In genomic region chr5:50537534-50537933, GRCh38 we compare ENCODE assay signal across 8 cellular contexts.
DNase-seq lines count a peak whose midpoint lies in the region; ATAC-seq, FAIRE-seq and TF ChIP-seq lines count a peak whose summit lies in the region.
"Not testable (repeated sequence)": the region's sequence is repeated elsewhere in the genome, so short reads cannot be mapped to it uniquely, and the experiment has no call there.

No MANE protein-coding gene starts in this region.

- FAIRE-seq in GM19239 (lab: Jason Lieb, UNC) = peak; percentile 89

- not testable (repeated sequence) for H3K27ac Mint-ChIP-seq in activated CD8-positive, alpha-beta T cell treated with anti-CD3 and anti-CD28 coated beads for 36 hours; stimulated activated naive B cell treated with anti-CD40 and anti-IgM and Interleukin-4, amounts not matched to agents 10 μg/mL and 1 μg/mL and 100 μg/mL, for 72 hours

- not testable (repeated sequence) for H3K27me3 Mint-ChIP-seq in activated CD8-positive, alpha-beta T cell treated with anti-CD3 and anti-CD28 coated beads for 36 hours; stimulated activated naive B cell treated with anti-CD40 and anti-IgM and Interleukin-4, amounts not matched to agents 10 μg/mL and 1 μg/mL and 100 μg/mL, for 72 hours

- not testable (repeated sequence) for H3K4me3 Mint-ChIP-seq in activated CD8-positive, alpha-beta T cell treated with anti-CD3 and anti-CD28 coated beads for 36 hours; stimulated activated naive B cell treated with anti-CD40 and anti-IgM and Interleukin-4, amounts not matched to agents 10 μg/mL and 1 μg/mL and 100 μg/mL, for 72 hours

- POLR2A ChIA-PET in activated CD8-positive, alpha-beta T cell treated with anti-CD3 and anti-CD28 coated beads for 36 hours (lab: Charles Lee) = not testable (repeated sequence)

- ATAC-seq in GM18505 (IDR thresholded peaks at IDR 0.05; ENCODE audit: unreplicated experiment) = peak; percentile 73
- ATAC-seq in GM21825 (IDR thresholded peaks at IDR 0.05; ENCODE audit: unreplicated experiment) = peak; percentile 63
- peak; percentile 68 for ATAC-seq in HG03103 (IDR thresholded peaks at IDR 0.05; ENCODE audit: low read depth, unreplicated experiment)
- peak; percentile 74 for ATAC-seq in HG03520 (IDR thresholded peaks at IDR 0.05; ENCODE audit: unreplicated experiment)
- ATAC-seq in activated CD8-positive, alpha-beta T cell treated with anti-CD3 and anti-CD28 coated beads for 36 hours = peak; percentile 58
- peak; percentile 83 to 85 for ATAC-seq in stimulated activated naive B cell treated with anti-CD40 and anti-IgM and Interleukin-4, amounts not matched to agents 10 μg/mL and 1 μg/mL and 100 μg/mL, for 72 hours (replicated peaks)

- TF ChIP-seq POLR2A in GM18505 (IDR thresholded peaks at IDR 0.05; ENCODE audit: borderline replicate concordance, extremely low read depth, insufficient read depth, insufficient read length) = not testable (repeated sequence)

- not testable (repeated sequence) for TF ChIP-seq CTCF in activated CD8-positive, alpha-beta T cell treated with anti-CD3 and anti-CD28 coated beads for 36 hours (IDR thresholded peaks at IDR 0.05)

- not testable (repeated sequence) for H3K9me3 Mint-ChIP-seq in activated CD8-positive, alpha-beta T cell treated with anti-CD3 and anti-CD28 coated beads for 36 hours; stimulated activated naive B cell treated with anti-CD40 and anti-IgM and Interleukin-4, amounts not matched to agents 10 μg/mL and 1 μg/mL and 100 μg/mL, for 72 hours

- H3K36me3 Mint-ChIP-seq in activated CD8-positive, alpha-beta T cell treated with anti-CD3 and anti-CD28 coated beads for 36 hours (ENCODE audit: low read depth); stimulated activated naive B cell treated with anti-CD40 and anti-IgM and Interleukin-4, amounts not matched to agents 10 μg/mL and 1 μg/mL and 100 μg/mL, for 72 hours: not testable (repeated sequence)

- CTCF ChIA-PET in activated CD8-positive, alpha-beta T cell treated with anti-CD3 and anti-CD28 coated beads for 36 hours (lab: Charles Lee) = not testable (repeated sequence)

- intact Hi-C loops in activated CD8-positive, alpha-beta T cell treated with anti-CD3 and anti-CD28 coated beads for 36 hours (cut with micrococcal nuclease) = not testable (repeated sequence)

- DNase-seq in GM19239 (ENCODE audit: insufficient read length, low spot score); activated CD8-positive, alpha-beta T cell treated with anti-CD3 and anti-CD28 coated beads for 36 hours; stimulated activated naive B cell treated with anti-CD40 and anti-IgM and Interleukin-4, amounts not matched to agents 10 μg/mL and 1 μg/mL and 100 μg/mL, for 72 hours: not testable (repeated sequence)
- DNase-seq in NOMO-1 treated with DMSO at 0.1 percent for 48 hours (lab: John Stamatoyannopoulos, UW; ENCODE audit: unreplicated experiment) = peak; percentile 57

- not testable (repeated sequence) for H3K4me1 Mint-ChIP-seq in activated CD8-positive, alpha-beta T cell treated with anti-CD3 and anti-CD28 coated beads for 36 hours (ENCODE audit: low read depth)
- peaks cover 4 to 11% of the 10 kb centered on the region in 2 donors for H3K4me1 Mint-ChIP-seq in stimulated activated naive B cell treated with anti-CD40 and anti-IgM and Interleukin-4, amounts not matched to agents 10 μg/mL and 1 μg/mL and 100 μg/mL, for 72 hours
